In genomic region chr7:76357379-76358052, GRCh38 we compare ENCODE assay signal across 8 cellular contexts. TPM values are rescaled to one million over a fixed set of nuclear protein-coding genes. Genes with fewer than 3 reads are reported as not detected.
DNase-seq lines count a peak whose midpoint lies in the region; ATAC-seq lines count a peak whose summit lies in the region.

No MANE protein-coding gene starts in this region.

- DNase-seq in activated T-cell treated with anti-CD3 and anti-CD28 coated beads, Interleukin-2, amount 50 U/mL, for 4 hours = no peak
- no peak for DNase-seq in activated T-cell treated with anti-CD3 and anti-CD28 coated beads, Interleukin-2, amount 50 U/mL, for 1 hour
- DNase-seq in activated CD8-positive, alpha-beta T cell treated with anti-CD3 and anti-CD28 coated beads, Interleukin-2, amount 10 ng/mL, durations not matched to agents 7 days and 5 days = no peak
- DNase-seq in substantia nigra (lab: John Stamatoyannopoulos, UW) = no peak
- DNase-seq in DMS114 treated with DMSO at 0.1 percent for 48 hours (lab: John Stamatoyannopoulos, UW; ENCODE audit: unreplicated experiment) = no peak

- H3K9me3 Mint-ChIP-seq in activated T-cell treated with anti-CD3 and anti-CD28 coated beads, Interleukin-2, amount 50 U/mL, for 4 hours = no peaks in the 10 kb centered on the region
- peaks cover 5% of the 10 kb centered on the region for H3K9me3 Mint-ChIP-seq in activated CD8-positive, alpha-beta T cell treated with anti-CD3 and anti-CD28 coated beads, Interleukin-2, amount 10 ng/mL, durations not matched to agents 7 days and 5 days (ENCODE audit: insufficient read depth)

- POLR2A ChIA-PET in activated CD8-positive, alpha-beta T cell treated with anti-CD3 and anti-CD28 coated beads, Interleukin-2, amount 10 ng/mL, durations not matched to agents 7 days and 5 days (lab: Charles Lee) = interaction anchor here (0.6 to 3.9 kb wide), 7 partner anchors 15 to 55 kb away, joined by 3 to 55 read pairs (median 3); partner anchors contain the start of gene HSPB1

- peaks cover 47% of the 10 kb centered on the region for H3K36me3 ChIP-seq in iPS-20b (ENCODE audit: insufficient read depth, low read depth, low read length)

- peak overlapping the region; percentile 96 for H3K9ac ChIP-seq in iPS-20b (ENCODE audit: low read depth, low read length)

- CTCF ChIA-PET in activated CD8-positive, alpha-beta T cell treated with anti-CD3 and anti-CD28 coated beads, Interleukin-2, amount 10 ng/mL, durations not matched to agents 7 days and 5 days (lab: Charles Lee) = interaction anchor here (0.8 to 3.5 kb wide), 5 partner anchors 21 to 66 kb away, joined by 3 to 26 read pairs (median 3); no protein-coding TSS in a partner anchor

- peaks cover 44% of the 10 kb centered on the region for H3K4me1 Mint-ChIP-seq in activated T-cell treated with anti-CD3 and anti-CD28 coated beads, Interleukin-2, amount 50 U/mL, for 4 hours (ENCODE audit: low read depth)
- H3K4me1 Mint-ChIP-seq in activated CD8-positive, alpha-beta T cell treated with anti-CD3 and anti-CD28 coated beads, Interleukin-2, amount 10 ng/mL, durations not matched to agents 7 days and 5 days (ENCODE audit: low read depth) = peaks cover 39% of the 10 kb centered on the region

- peak overlapping the region; percentile 92 for H3K4me3 ChIP-seq in iPS-20b (ENCODE audit: low read length)

- no peaks in the 10 kb centered on the region for H3K9me3 ChIP-seq in iPS-20b (ENCODE audit: insufficient read depth, low read depth, low read length)

- no peaks in the 10 kb centered on the region for H3K27me3 ChIP-seq in iPS-20b (ENCODE audit: insufficient read depth, low read length)

- H3K27ac Mint-ChIP-seq in activated CD8-positive, alpha-beta T cell treated with anti-CD3 and anti-CD28 coated beads, Interleukin-2, amount 10 ng/mL, durations not matched to agents 7 days and 5 days = peak overlapping the region; percentile 98

- no peaks in the 10 kb centered on the region for H3K27me3 Mint-ChIP-seq in activated T-cell treated with anti-CD3 and anti-CD28 coated beads, Interleukin-2, amount 50 U/mL, for 4 hours (ENCODE audit: low read depth)
- no peaks in the 10 kb centered on the region for H3K27me3 Mint-ChIP-seq in activated CD8-positive, alpha-beta T cell treated with anti-CD3 and anti-CD28 coated beads, Interleukin-2, amount 10 ng/mL, durations not matched to agents 7 days and 5 days (ENCODE audit: low read depth)

- peak overlapping the region; percentile 99 for H3K4me3 Mint-ChIP-seq in activated T-cell treated with anti-CD3 and anti-CD28 coated beads, Interleukin-2, amount 50 U/mL, for 4 hours
- H3K4me3 Mint-ChIP-seq in activated CD8-positive, alpha-beta T cell treated with anti-CD3 and anti-CD28 coated beads, Interleukin-2, amount 10 ng/mL, durations not matched to agents 7 days and 5 days = peak overlapping the region; percentile 98

- H3K27ac ChIP-seq in iPS-20b (ENCODE audit: low read length) (peak overlapping the region; percentile 90), substantia nigra (ENCODE audit: low read depth, low read length, poor library complexity, severe bottlenecking) (peak overlapping the region; percentile 99)

- H3K4me1 ChIP-seq in iPS-20b (ENCODE audit: insufficient read depth, low read length) = peaks cover 28% of the 10 kb centered on the region

- ATAC-seq in activated T-cell treated with anti-CD3 and anti-CD28 coated beads, Interleukin-2, amount 50 U/mL, for 4 hours = no peak
- ATAC-seq in activated CD8-positive, alpha-beta T cell treated with anti-CD3 and anti-CD28 coated beads, Interleukin-2, amount 10 ng/mL, durations not matched to agents 7 days and 5 days = no peak
- no peak for ATAC-seq in HG03354 (IDR thresholded peaks at IDR 0.05; ENCODE audit: poor library complexity, severe bottlenecking, unreplicated experiment)
- ATAC-seq in HG02938 (IDR thresholded peaks at IDR 0.05; ENCODE audit: unreplicated experiment) = no peak

- H3K36me3 Mint-ChIP-seq in activated T-cell treated with anti-CD3 and anti-CD28 coated beads, Interleukin-2, amount 50 U/mL, for 4 hours (ENCODE audit: insufficient read depth) = peaks cover 28% of the 10 kb centered on the region
- peaks cover 40% of the 10 kb centered on the region for H3K36me3 Mint-ChIP-seq in activated CD8-positive, alpha-beta T cell treated with anti-CD3 and anti-CD28 coated beads, Interleukin-2, amount 10 ng/mL, durations not matched to agents 7 days and 5 days (ENCODE audit: low read depth)

RNA-seq across cellular contexts. Expression of gene YWHAG, which starts 1.3 kb away (rescaled TPM):
- total RNA-seq in activated T-cell treated with anti-CD3 and anti-CD28 coated beads, Interleukin-2, amount 50 U/mL, for 4 hours = 100 to 1,000 TPM; 164 to 173 (median 173) TPM
- total RNA-seq in activated CD8-positive, alpha-beta T cell treated with anti-CD3 and anti-CD28 coated beads, Interleukin-2, amount 10 ng/mL, durations not matched to agents 7 days and 5 days = 10 to 100 TPM; 77.9 to 79.3 TPM

RNA-seq across cellular contexts. Expression of gene SSC4D, which starts 52.0 kb away (rescaled TPM):
- 1 to 10 TPM in 1 of 3 donors, under 1 TPM in 2; 0.38 to 1.0 (median 0.87) TPM for total RNA-seq in activated T-cell treated with anti-CD3 and anti-CD28 coated beads, Interleukin-2, amount 50 U/mL, for 4 hours
- total RNA-seq in activated CD8-positive, alpha-beta T cell treated with anti-CD3 and anti-CD28 coated beads, Interleukin-2, amount 10 ng/mL, durations not matched to agents 7 days and 5 days = under 1 TPM in 1 of 2 experiments, not detected in 1; 0.47 TPM

RNA-seq across cellular contexts. Expression of gene HSPB1, which starts 55.0 kb away (rescaled TPM):
- total RNA-seq in activated T-cell treated with anti-CD3 and anti-CD28 coated beads, Interleukin-2, amount 50 U/mL, for 4 hours = 10 to 100 TPM; 50.3 to 57.0 (median 53.8) TPM
- 10 to 100 TPM; 37.2 to 40.4 TPM for total RNA-seq in activated CD8-positive, alpha-beta T cell treated with anti-CD3 and anti-CD28 coated beads, Interleukin-2, amount 10 ng/mL, durations not matched to agents 7 days and 5 days
